Comparison of ENCODE assay signal across 12 cellular contexts in genomic region chr17:2071421-2072281, GRCh38. TPM values are rescaled to one million over a fixed set of nuclear protein-coding genes. Genes with fewer than 3 reads are reported as not detected.
DNase-seq lines count a peak whose midpoint lies in the region; ATAC-seq, FAIRE-seq and TF ChIP-seq lines count a peak whose summit lies in the region.
"Had no signal": no experiment of that assay in that cellular context is flagged by ENCODE, and none has a peak within 500 bp of the region (broad histone marks: within the 10 kb centered on the region; RNA-seq: fewer than 3 reads in every experiment).

No MANE protein-coding gene starts in this region.

- H3K27me3 ChIP-seq in astrocyte (ENCODE audit: insufficient read depth, low read length) (no peaks in the 10 kb centered on the region), stomach (no peaks in the 10 kb centered on the region)

- 67 to 77% (median 73%) methylated on average over 26 to 33 of the region's 33 CpGs for WGBS in stomach, 5 donors

- intact Hi-C loops in stomach (cut with DNase I; ENCODE audit: low total_unique reads): no loop called here

- H3K9ac ChIP-seq in astrocyte (ENCODE audit: low read length): peak overlapping the region; percentile 68

- H3K27ac ChIP-seq in astrocyte (ENCODE audit: low read depth, low read length) (peak overlapping the region; percentile 99), stomach (peak overlapping the region; percentile 77 to 94 (median 79))

- no peak overlapping the region for H2AFZ ChIP-seq in astrocyte (ENCODE audit: low read depth, low read length)

- H3K4me2 ChIP-seq in astrocyte (ENCODE audit: low read length): peak overlapping the region; percentile 57

- H3K4me3 Mint-ChIP-seq in T-helper 1 cell treated with Interleukin-12 subunit alpha and Interleukin-12 subunit beta and Interleukin-4 antibody, amounts not matched to agents 30 μg/mL and 1 μg/mL, for 36 hours: no peak overlapping the region
- H3K4me3 Mint-ChIP-seq in astrocyte (ENCODE audit: unreplicated experiment): peak overlapping the region; percentile 67

- H3K36me3 ChIP-seq in astrocyte (ENCODE audit: insufficient read depth, low read length): no peaks in the 10 kb centered on the region
- peaks cover 1 to 69% (median 52%) of the 10 kb centered on the region in 4 donors for H3K36me3 ChIP-seq in stomach

- no peaks in the 10 kb centered on the region for H4K20me1 ChIP-seq in astrocyte (ENCODE audit: insufficient read depth, low read length)

- no peak for ATAC-seq in GM21360 (IDR thresholded peaks at IDR 0.05; ENCODE audit: unreplicated experiment)

- peak overlapping the region; percentile 88 for H3K27ac Mint-ChIP-seq in T-helper 1 cell treated with Interleukin-12 subunit alpha and Interleukin-12 subunit beta and Interleukin-4 antibody, amounts not matched to agents 30 μg/mL and 1 μg/mL, for 36 hours
- peak overlapping the region; percentile 75 for H3K27ac Mint-ChIP-seq in astrocyte (ENCODE audit: unreplicated experiment)

- TF ChIP-seq POLR2A in stomach (IDR thresholded peaks at IDR 0.05): no peak

- peaks cover 21% of the 10 kb centered on the region for H3K36me3 Mint-ChIP-seq in T-helper 1 cell treated with Interleukin-12 subunit alpha and Interleukin-12 subunit beta and Interleukin-4 antibody, amounts not matched to agents 30 μg/mL and 1 μg/mL, for 36 hours (ENCODE audit: low read depth)
- H3K36me3 Mint-ChIP-seq in astrocyte (ENCODE audit: low read depth, unreplicated experiment): peaks cover 29% of the 10 kb centered on the region

- H3K79me2 ChIP-seq in astrocyte (ENCODE audit: insufficient read depth, low read length): peaks cover 3% of the 10 kb centered on the region

- H3K4me3 ChIP-seq in astrocyte (ENCODE audit: insufficient read depth, low read depth, low read length): no peak overlapping the region
- no peak overlapping the region for H3K4me3 ChIP-seq in stomach
- H3K4me3 ChIP-seq: coronary artery had no signal

- TF ChIP-seq CTCF in astrocyte (IDR thresholded peaks at IDR 0.05; ENCODE audit: insufficient read depth, low read depth, low read length): no peak
- TF ChIP-seq CTCF in stomach (IDR thresholded peaks at IDR 0.05): no peak

- no peak for FAIRE-seq in astrocyte (lab: Jason Lieb, UNC)
- FAIRE-seq: A204.1, TTC549 had no signal

- H3K9me3 ChIP-seq in astrocyte (ENCODE audit: insufficient read depth, low read depth, low read length) (no peaks in the 10 kb centered on the region), stomach (no peaks in the 10 kb centered on the region)

- DNase-seq in T-helper 1 cell (no peak), astrocyte (ENCODE audit: low read depth) (peak; percentile 72), iris pigment epithelial cell (ENCODE audit: low read depth) (peak; percentile 87), stomach (no peak), NCI-H345 (lab: John Stamatoyannopoulos, UW) (no peak), retina (no peak)
- DNase-seq: NCI-H1436 treated with DMSO at 0.1 percent for 48 hours had no signal

- TF ChIP-seq EP300 in stomach (IDR thresholded peaks at IDR 0.05): no peak

- H3K9me3 Mint-ChIP-seq in T-helper 1 cell treated with Interleukin-12 subunit alpha and Interleukin-12 subunit beta and Interleukin-4 antibody, amounts not matched to agents 30 μg/mL and 1 μg/mL, for 36 hours: no peaks in the 10 kb centered on the region
- no peaks in the 10 kb centered on the region for H3K9me3 Mint-ChIP-seq in astrocyte (ENCODE audit: unreplicated experiment)

- no peaks in the 10 kb centered on the region for H3K27me3 Mint-ChIP-seq in T-helper 1 cell treated with Interleukin-12 subunit alpha and Interleukin-12 subunit beta and Interleukin-4 antibody, amounts not matched to agents 30 μg/mL and 1 μg/mL, for 36 hours (ENCODE audit: low read depth)
- H3K27me3 Mint-ChIP-seq in astrocyte (ENCODE audit: low read depth, unreplicated experiment): no peaks in the 10 kb centered on the region

- peaks cover 46% of the 10 kb centered on the region for H3K4me1 Mint-ChIP-seq in T-helper 1 cell treated with Interleukin-12 subunit alpha and Interleukin-12 subunit beta and Interleukin-4 antibody, amounts not matched to agents 30 μg/mL and 1 μg/mL, for 36 hours (ENCODE audit: low read depth)
- peaks cover 48% of the 10 kb centered on the region for H3K4me1 Mint-ChIP-seq in astrocyte (ENCODE audit: low read depth, unreplicated experiment)

- H3K4me1 ChIP-seq in astrocyte (ENCODE audit: insufficient read depth, low read length): peaks cover 66% of the 10 kb centered on the region
- peaks cover 0 to 66% (median 45%) of the 10 kb centered on the region in 4 donors for H3K4me1 ChIP-seq in stomach

RNA-seq across cellular contexts. Expression of gene HIC1, which starts 16.7 kb away (rescaled TPM):
- 9.0 and 14.5 TPM in 2 replicates for total RNA-seq in astrocyte
- total RNA-seq in stomach: 100 to 1,000 TPM in 1 of 5 donors, 10 to 100 TPM in 1, 1 to 10 TPM in 3; 7.6 to 107 (median 9.4) TPM
- polyA plus RNA-seq in stomach: 10 to 100 TPM in 1 of 3 donors, 1 to 10 TPM in 2; 1.5 to 11.2 (median 6.2) TPM

RNA-seq across cellular contexts. Expression of gene OVCA2, which starts 29.8 kb away (rescaled TPM):
- total RNA-seq in astrocyte (32.8 and 36.8 TPM in 2 replicates), stomach (10 to 100 TPM in 3 of 5 donors, 1 to 10 TPM in 1, not detected in 1; 3.1 to 31.9 (median 17.3) TPM)
- polyA plus RNA-seq in stomach: 10 to 100 TPM; 60.3 to 83.4 (median 66.7) TPM

RNA-seq across cellular contexts. Expression of gene DPH1, which starts 41.7 kb away (rescaled TPM):
- total RNA-seq in astrocyte: 25.8 and 26.7 TPM in 2 replicates
- total RNA-seq in stomach: 100 to 1,000 TPM in 2 of 5 donors, 10 to 100 TPM in 3; 26.1 to 188 (median 95.0) TPM
- polyA plus RNA-seq in stomach: 10 to 100 TPM; 11.6 to 27.9 (median 17.7) TPM

RNA-seq across cellular contexts. Expression of gene RTN4RL1, which starts 46.5 kb away (rescaled TPM):
- total RNA-seq in astrocyte (0.65 and 0.77 TPM in 2 replicates), stomach (under 1 TPM in 2 of 5 donors, not detected in 3; 0.58 to 0.92 TPM)
- polyA plus RNA-seq in stomach: under 1 TPM in 2 of 3 donors, not detected in 1; 0.50 to 0.85 TPM

Comparison
In these comparisons a context has a peak if more than half of its experiments do, and no peak if none do; other contexts are left out.
1. DNase-seq: peak in astrocyte (single experiment) and iris pigment epithelial cell (single experiment); none in T-helper 1 cell (0 of 5), stomach (single experiment), NCI-H345 (single experiment) and retina (single experiment).